In the genomic region with DNA sequence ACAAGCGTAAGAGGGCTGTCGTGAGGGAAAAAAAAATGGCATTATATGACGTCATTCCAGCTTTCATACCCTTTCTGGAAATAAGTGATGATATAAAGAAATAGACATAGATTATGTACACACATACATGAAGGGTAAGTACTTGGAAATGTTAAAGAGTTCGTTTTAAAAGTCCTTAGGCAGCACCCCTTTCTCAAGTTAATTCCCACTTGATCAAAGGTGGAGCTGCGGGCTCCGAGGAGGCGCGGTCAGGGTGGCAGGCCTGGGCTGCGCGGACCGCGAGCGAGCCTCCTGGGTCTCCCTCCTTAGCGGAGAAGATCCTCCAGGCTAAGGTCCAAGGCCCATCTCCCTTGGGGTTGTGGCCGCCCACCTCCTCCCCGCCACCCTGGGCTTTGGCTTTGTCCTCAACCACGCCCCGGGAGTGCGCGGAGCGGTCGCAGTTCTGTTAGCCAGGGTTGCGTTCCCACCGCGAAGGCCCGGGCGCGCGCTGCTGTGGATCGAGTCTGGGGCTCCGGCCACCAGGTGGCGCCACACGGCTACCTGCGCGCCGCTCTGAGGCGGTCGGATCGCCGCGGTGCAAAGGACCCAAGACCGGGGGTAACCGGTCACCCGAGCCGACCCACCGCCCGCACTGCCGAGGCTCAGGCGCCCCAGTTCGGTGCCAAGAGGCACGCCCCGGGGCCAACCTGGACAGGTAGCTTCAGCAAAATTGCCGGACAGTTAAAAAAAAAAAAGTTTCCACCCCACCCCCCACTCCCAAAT, we compare ENCODE assay signal across 8 cellular contexts.
A peak's percentile ranks its signal among the peaks of the same experiment; 100 is the strongest.
DNase-seq lines count a peak whose midpoint lies in the region; ATAC-seq and TF ChIP-seq lines count a peak whose summit lies in the region.

No MANE protein-coding gene starts in this region.

- intact Hi-C loops in testis (cut with DNase I; ENCODE audit: low total_unique reads): loop anchor here (10.0 kb wide), 1 partner anchor 221 kb away; no protein-coding TSS in a partner anchor

- H3K9me3 ChIP-seq in osteoblast (ENCODE audit: low read depth, low read length): no peaks in the 10 kb centered on the region
- H3K9me3 ChIP-seq in testis: no peaks in the 10 kb centered on the region

- no peaks in the 10 kb centered on the region for H3K79me2 ChIP-seq in osteoblast (ENCODE audit: insufficient read depth, low read length)

- H3K27ac ChIP-seq in osteoblast (ENCODE audit: low read depth, low read length) (no peak overlapping the region), testis (peak overlapping the region in 1 of 2 donors; percentile 59)

- peaks cover 13% of the 10 kb centered on the region for H3K27me3 ChIP-seq in osteoblast (ENCODE audit: insufficient read depth, low read length)
- H3K27me3 ChIP-seq in testis: no peaks in the 10 kb centered on the region

- H3K4me3 ChIP-seq in osteoblast (ENCODE audit: insufficient read depth, low read length) (peak overlapping the region; percentile 77), testis (peak overlapping the region; percentile 54 to 74)

- H2AFZ ChIP-seq in osteoblast (ENCODE audit: low read length): peak overlapping the region; percentile 93

- peaks cover 4% of the 10 kb centered on the region for H3K4me1 ChIP-seq in osteoblast (ENCODE audit: insufficient read depth, low read length)
- H3K4me1 ChIP-seq in testis: peaks cover 10% of the 10 kb centered on the region

- TF ChIP-seq POLR2A in testis (IDR thresholded peaks at IDR 0.05): no peak

- H3K36me3 ChIP-seq in osteoblast (ENCODE audit: insufficient read depth, low read length) (no peaks in the 10 kb centered on the region), testis (ENCODE audit: low read depth, missing control alignments) (no peaks in the 10 kb centered on the region)

- ATAC-seq in GM19395 (IDR thresholded peaks at IDR 0.05; ENCODE audit: unreplicated experiment): peak; percentile 62

- no peaks in the 10 kb centered on the region for H4K20me1 ChIP-seq in osteoblast (ENCODE audit: insufficient read depth, low read length)

- DNase-seq in CD1c-positive myeloid dendritic cell (ENCODE audit: extremely low spot score): peak; percentile 82
- DNase-seq in HuH-7.5 (ENCODE audit: low spot score): peak; percentile 64
- peak; percentile 29 for DNase-seq in SHP77 treated with DMSO at 0.1 percent for 48 hours (lab: John Stamatoyannopoulos, UW)
- DNase-seq in activated naive CD4-positive, alpha-beta T cell (lab: John Stamatoyannopoulos, UW): peak; percentile 46 to 76 (median 72)
- peak; percentile 55 for DNase-seq in glomerular visceral epithelial cell (ENCODE audit: extremely low spot score)
- DNase-seq in osteoblast (ENCODE audit: insufficient read length, low spot score, missing footprints): peak; percentile 94
- peak; percentile 93 for DNase-seq in testis

- H3K4me2 ChIP-seq in osteoblast (ENCODE audit: insufficient read depth, low read length): peak overlapping the region; percentile 97

- TF ChIP-seq CTCF in osteoblast (IDR thresholded peaks at IDR 0.05; ENCODE audit: extremely low read depth, low read depth, low read length) (peak; percentile 70), testis (IDR thresholded peaks at IDR 0.05) (peak; percentile 94 to 96 (median 95))

- 2 to 4% methylated on average over 28 to 33 of the region's 53 CpGs for WGBS in testis, 2 donors

Comparison
In these comparisons a context has a peak if more than half of its experiments do, and no peak if none do; other contexts are left out.
1. DNase-seq: peak in every context shown above with its lines; median percentile 94 in osteoblast; 93 in testis; 82 in CD1c-positive myeloid dendritic cell; 72 in activated naive CD4-positive, alpha-beta T cell; 64 in HuH-7.5; 55 in glomerular visceral epithelial cell; 29 in SHP77 treated with DMSO at 0.1 percent for 48 hours.